In the genomic region with DNA sequence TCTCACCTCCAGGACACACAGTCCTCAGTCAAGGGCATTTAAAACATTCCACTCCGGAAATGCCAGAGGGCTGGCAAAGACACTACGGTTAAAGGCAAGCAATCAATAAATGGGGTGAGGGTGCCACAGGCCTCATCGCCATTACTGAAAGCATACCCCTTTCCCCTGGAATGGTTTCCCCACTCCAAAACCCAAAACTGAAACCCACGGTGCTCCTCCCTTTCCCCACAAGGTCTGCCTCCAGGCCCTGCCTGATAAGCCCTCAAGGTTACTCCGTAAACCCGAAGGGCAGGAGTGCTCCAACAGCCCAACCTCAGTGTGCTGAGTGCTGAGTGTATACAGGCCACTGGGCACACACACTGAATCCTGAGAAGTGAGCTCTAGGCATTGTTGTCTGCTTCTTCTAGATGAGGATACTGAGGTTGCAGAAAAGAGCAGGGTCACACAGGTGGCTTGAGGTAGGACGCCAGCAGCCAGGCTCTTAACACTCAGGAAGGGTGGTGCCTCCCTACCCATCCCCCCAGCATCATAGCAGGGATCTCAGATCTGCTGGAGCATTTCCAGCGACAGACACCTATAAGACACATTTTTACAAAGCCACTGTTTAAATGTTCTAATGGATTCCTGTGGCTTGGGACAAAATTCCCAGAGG, we compare ENCODE assay signal across 1 cellular context.
TF ChIP-seq lines count a peak whose summit lies in the region.

No MANE protein-coding gene starts in this region.

TF ChIP-seq in HCT116, 20 proteins besides CTCF, POLR2A, EP300 and RAD21:
- TF ChIP-seq, protein P1, sequence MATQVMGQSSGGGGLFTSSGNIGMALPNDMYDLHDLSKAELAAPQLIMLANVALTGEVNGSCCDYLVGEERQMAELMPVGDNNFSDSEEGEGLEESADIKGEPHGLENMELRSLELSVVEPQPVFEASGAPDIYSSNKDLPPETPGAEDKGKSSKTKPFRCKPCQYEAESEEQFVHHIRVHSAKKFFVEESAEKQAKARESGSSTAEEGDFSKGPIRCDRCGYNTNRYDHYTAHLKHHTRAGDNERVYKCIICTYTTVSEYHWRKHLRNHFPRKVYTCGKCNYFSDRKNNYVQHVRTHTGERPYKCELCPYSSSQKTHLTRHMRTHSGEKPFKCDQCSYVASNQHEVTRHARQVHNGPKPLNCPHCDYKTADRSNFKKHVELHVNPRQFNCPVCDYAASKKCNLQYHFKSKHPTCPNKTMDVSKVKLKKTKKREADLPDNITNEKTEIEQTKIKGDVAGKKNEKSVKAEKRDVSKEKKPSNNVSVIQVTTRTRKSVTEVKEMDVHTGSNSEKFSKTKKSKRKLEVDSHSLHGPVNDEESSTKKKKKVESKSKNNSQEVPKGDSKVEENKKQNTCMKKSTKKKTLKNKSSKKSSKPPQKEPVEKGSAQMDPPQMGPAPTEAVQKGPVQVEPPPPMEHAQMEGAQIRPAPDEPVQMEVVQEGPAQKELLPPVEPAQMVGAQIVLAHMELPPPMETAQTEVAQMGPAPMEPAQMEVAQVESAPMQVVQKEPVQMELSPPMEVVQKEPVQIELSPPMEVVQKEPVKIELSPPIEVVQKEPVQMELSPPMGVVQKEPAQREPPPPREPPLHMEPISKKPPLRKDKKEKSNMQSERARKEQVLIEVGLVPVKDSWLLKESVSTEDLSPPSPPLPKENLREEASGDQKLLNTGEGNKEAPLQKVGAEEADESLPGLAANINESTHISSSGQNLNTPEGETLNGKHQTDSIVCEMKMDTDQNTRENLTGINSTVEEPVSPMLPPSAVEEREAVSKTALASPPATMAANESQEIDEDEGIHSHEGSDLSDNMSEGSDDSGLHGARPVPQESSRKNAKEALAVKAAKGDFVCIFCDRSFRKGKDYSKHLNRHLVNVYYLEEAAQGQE (IDR thresholded peaks at IDR 0.05; ENCODE audit: low read depth), result no peak
- no peak for TF ChIP-seq CBX3 (IDR thresholded peaks at IDR 0.05; ENCODE audit: low read depth)
- TF ChIP-seq ELF1 (IDR thresholded peaks at IDR 0.05; ENCODE audit: borderline replicate concordance, low read depth), result no peak
